ENCODE assay signal across 16 cellular contexts in the genomic region with DNA sequence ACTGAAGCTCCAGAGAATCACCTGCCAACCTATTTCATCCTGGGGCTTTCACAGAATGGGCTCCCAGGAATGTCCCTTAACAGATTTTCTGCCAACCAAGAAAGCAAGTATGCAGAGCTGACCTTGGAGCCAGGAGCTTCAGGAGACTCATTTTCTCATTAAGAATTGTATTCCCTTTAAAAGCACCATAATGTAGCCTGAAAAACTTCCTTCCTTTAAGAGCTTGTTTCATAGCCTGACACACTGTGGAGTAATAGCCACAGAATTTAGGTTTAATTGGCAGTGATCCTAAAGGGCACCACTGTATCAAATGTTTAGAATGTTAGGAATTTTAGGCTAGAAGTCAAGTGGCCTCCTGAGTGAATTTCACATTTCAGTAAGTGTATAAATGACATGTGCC.
DNase-seq lines count a peak whose midpoint lies in the region; ATAC-seq, FAIRE-seq and TF ChIP-seq lines count a peak whose summit lies in the region.
"Had no signal": no experiment of that assay in that cellular context is flagged by ENCODE, and none has a peak within 500 bp of the region (broad histone marks: within the 10 kb centered on the region; RNA-seq: fewer than 3 reads in every experiment).

No MANE protein-coding gene starts in this region.

- TF ChIP-seq CTCF in PC-3 (conservative IDR thresholded peaks at IDR 0.05; ENCODE audit: low read depth, low read length): no peak
- no peak for TF ChIP-seq CTCF in endothelial cell of umbilical vein (IDR thresholded peaks at IDR 0.05; ENCODE audit: extremely low read depth in 1 of 2, insufficient read depth in 1 of 2, low read depth in 1 of 2, low read length in 2 of 2)
- no peak for TF ChIP-seq CTCF in lower lobe of right lung (IDR thresholded peaks at IDR 0.05)
- TF ChIP-seq CTCF in progenitor cell of endocrine pancreas (IDR thresholded peaks at IDR 0.05; ENCODE audit: unreplicated experiment): no peak

- H3K27me3 Mint-ChIP-seq in progenitor cell of endocrine pancreas: no peaks in the 10 kb centered on the region
- peaks cover 9% of the 10 kb centered on the region for H3K27me3 Mint-ChIP-seq in stimulated activated memory B cell treated with anti-CD40 and anti-IgM and Interleukin-4, amounts not matched to agents 10 μg/mL and 1 μg/mL and 100 μg/mL, for 72 hours
- H3K27me3 Mint-ChIP-seq: activated CD4-positive, alpha-beta memory T cell treated with anti-CD3 and anti-CD28 coated beads for 36 hours had no signal

- H3K9me1 ChIP-seq in endothelial cell of umbilical vein (replicated peaks; ENCODE audit: control insufficient read depth, extremely low read depth, insufficient read depth, low read length): no peaks in the 10 kb centered on the region

- ATAC-seq in PC-3 (peak; percentile 91), lower lobe of right lung (peak; percentile 34 to 77)
- no peak for ATAC-seq in stimulated activated memory B cell treated with anti-CD40 and anti-IgM and Interleukin-4, amounts not matched to agents 10 μg/mL and 1 μg/mL and 100 μg/mL, for 72 hours

- FAIRE-seq in endothelial cell of umbilical vein (lab: Jason Lieb, UNC): no peak
- FAIRE-seq: frontal cortex, small intestine had no signal

- TF ChIP-seq POLR2A in endothelial cell of umbilical vein (IDR thresholded peaks at IDR 0.05; ENCODE audit: low read depth, low read length): no peak

- CTCF ChIA-PET in PC-3 (lab: Charles Lee): no interaction called here
- CTCF ChIA-PET in endothelial cell of umbilical vein (lab: Charles Lee): interaction anchor here (0.6 to 2.7 kb wide), 11 partner anchors 9 to 150 kb away, joined by 3 to 12 read pairs (median 4); no protein-coding TSS in a partner anchor

- H3K79me2 ChIP-seq in PC-3 (ENCODE audit: low read length): no peaks in the 10 kb centered on the region
- H3K79me2 ChIP-seq in endothelial cell of umbilical vein (ENCODE audit: control insufficient read depth, insufficient read depth, low read length): no peaks in the 10 kb centered on the region

- H3K27ac ChIP-seq in PC-3 (ENCODE audit: low read length) (peak overlapping the region; percentile 65), endothelial cell of umbilical vein (ENCODE audit: insufficient read depth, low read depth, low read length) (no peak overlapping the region), lower lobe of right lung (no peak overlapping the region)
- H3K27ac ChIP-seq: vagina had no signal

- H2AFZ ChIP-seq in PC-3 (ENCODE audit: low read length) (no peak overlapping the region), endothelial cell of umbilical vein (ENCODE audit: low read depth, low read length) (no peak overlapping the region)

- BruUV-seq in PC-3 (replicated peaks; lab: Mats Ljungman, UMichigan) (no TSS peak), endothelial cell of umbilical vein (replicated peaks; lab: Mats Ljungman, UMichigan) (no TSS peak)

- POLR2A ChIA-PET in PC-3 (lab: Charles Lee; ENCODE audit: unreplicated experiment) (no interaction called here), endothelial cell of umbilical vein (lab: Charles Lee) (no interaction called here)

- H3K9me3 ChIP-seq in PC-3 (ENCODE audit: low read length) (no peaks in the 10 kb centered on the region), endothelial cell of umbilical vein (replicated peaks; ENCODE audit: control insufficient read depth, insufficient read depth, low read length) (no peaks in the 10 kb centered on the region), lower lobe of right lung (no peaks in the 10 kb centered on the region)
- H3K9me3 ChIP-seq: vagina had no signal

- H3F3A ChIP-seq in PC-3 (ENCODE audit: low read length, unreplicated experiment): peaks cover 4% of the 10 kb centered on the region

- no peak overlapping the region for H3K9ac ChIP-seq in PC-3 (ENCODE audit: low read length)
- no peak overlapping the region for H3K9ac ChIP-seq in endothelial cell of umbilical vein (replicated peaks; ENCODE audit: extremely low read depth, insufficient read depth, low read length)

- H3K4me2 ChIP-seq in PC-3 (ENCODE audit: low read length): peak overlapping the region; percentile 33
- no peak overlapping the region for H3K4me2 ChIP-seq in endothelial cell of umbilical vein (ENCODE audit: insufficient read depth, low read length)

- no peak overlapping the region for H3K4me3 ChIP-seq in PC-3 (ENCODE audit: low read length)
- no peak overlapping the region for H3K4me3 ChIP-seq in endothelial cell of umbilical vein (replicated peaks in 1 of 3; ENCODE audit: insufficient read depth in 1 of 3, low read depth in 1 of 3, low read length in 3 of 3)
- H3K4me3 ChIP-seq in lower lobe of right lung: no peak overlapping the region
- H3K4me3 ChIP-seq: vagina had no signal

- dilution Hi-C loops in endothelial cell of umbilical vein (cut with MboI; ENCODE audit: extremely low pct_ligation_motif_present, low sequenced_read_pairs): no loop called here

- H3K27me3 ChIP-seq in PC-3 (ENCODE audit: low read length) (no peaks in the 10 kb centered on the region), endothelial cell of umbilical vein (ENCODE audit: control insufficient read depth in 2 of 2, insufficient read depth in 2 of 2, low read length in 2 of 2) (no peaks in the 10 kb centered on the region), lower lobe of right lung (ENCODE audit: low read depth) (no peaks in the 10 kb centered on the region)
- H3K27me3 ChIP-seq: vagina had no signal

- intact Hi-C loops in PC-3 (cut with micrococcal nuclease): no loop called here
- intact Hi-C loops in endothelial cell of umbilical vein (cut with micrococcal nuclease): no loop called here
- intact Hi-C loops in lower lobe of right lung (cut with DNase I): no loop called here

- H3K9me3 Mint-ChIP-seq in progenitor cell of endocrine pancreas (ENCODE audit: low read depth): peaks cover 11% of the 10 kb centered on the region
- no peaks in the 10 kb centered on the region for H3K9me3 Mint-ChIP-seq in stimulated activated memory B cell treated with anti-CD40 and anti-IgM and Interleukin-4, amounts not matched to agents 10 μg/mL and 1 μg/mL and 100 μg/mL, for 72 hours
- H3K9me3 Mint-ChIP-seq: activated CD4-positive, alpha-beta memory T cell treated with anti-CD3 and anti-CD28 coated beads for 36 hours had no signal

- H4K20me1 ChIP-seq in PC-3 (ENCODE audit: low read length): no peaks in the 10 kb centered on the region
- no peaks in the 10 kb centered on the region for H4K20me1 ChIP-seq in endothelial cell of umbilical vein (replicated peaks; ENCODE audit: control insufficient read depth, extremely low read depth, insufficient read depth, low read length)

- no peaks in the 10 kb centered on the region for H3K36me3 ChIP-seq in PC-3 (ENCODE audit: low read depth, low read length)
- no peaks in the 10 kb centered on the region for H3K36me3 ChIP-seq in endothelial cell of umbilical vein (ENCODE audit: control insufficient read depth in 2 of 2, extremely low read depth in 1 of 2, insufficient read depth in 2 of 2, low read length in 2 of 2)
- H3K36me3 ChIP-seq in lower lobe of right lung: no peaks in the 10 kb centered on the region
- H3K36me3 ChIP-seq: vagina had no signal

- H3K4me3 Mint-ChIP-seq in progenitor cell of endocrine pancreas (ENCODE audit: low read depth): no peak overlapping the region
- H3K4me3 Mint-ChIP-seq in stimulated activated memory B cell treated with anti-CD40 and anti-IgM and Interleukin-4, amounts not matched to agents 10 μg/mL and 1 μg/mL and 100 μg/mL, for 72 hours: no peak overlapping the region
- H3K4me3 Mint-ChIP-seq: activated CD4-positive, alpha-beta memory T cell treated with anti-CD3 and anti-CD28 coated beads for 36 hours; mesothelial cell of epicardium had no signal

- H3K4me1 ChIP-seq in PC-3 (ENCODE audit: insufficient read depth, low read length): peaks cover 26% of the 10 kb centered on the region
- no peaks in the 10 kb centered on the region for H3K4me1 ChIP-seq in endothelial cell of umbilical vein (ENCODE audit: control insufficient read depth, extremely low read depth, insufficient read depth, low read length)
- H3K4me1 ChIP-seq in lower lobe of right lung: no peaks in the 10 kb centered on the region
- H3K4me1 ChIP-seq: vagina had no signal

- 0 out of 2 replicates have a peak, but pooled peaks cover 4% of the 10 kb centered on the region for H3K9me2 ChIP-seq in PC-3 (replicated peaks; ENCODE audit: low read length)

- H3K4me1 Mint-ChIP-seq in progenitor cell of endocrine pancreas (ENCODE audit: low read depth): peaks cover 6% of the 10 kb centered on the region
- no peaks in the 10 kb centered on the region for H3K4me1 Mint-ChIP-seq in stimulated activated memory B cell treated with anti-CD40 and anti-IgM and Interleukin-4, amounts not matched to agents 10 μg/mL and 1 μg/mL and 100 μg/mL, for 72 hours

- DNase-seq in GM03348 (ENCODE audit: low spot score): peak; percentile 13
- DNase-seq in PC-3: peak; percentile 94
- peak; percentile 44 for DNase-seq in endothelial cell of umbilical vein (ENCODE audit: low read depth, low spot score)
- DNase-seq in lower lobe of right lung: no peak
- no peak for DNase-seq in progenitor cell of endocrine pancreas (ENCODE audit: low spot score, unreplicated experiment)
- DNase-seq in NCI-H510A (lab: John Stamatoyannopoulos, UW): no peak
- DNase-seq in NCI-H1436 (lab: John Stamatoyannopoulos, UW): no peak
- DNase-seq: activated CD4-positive, alpha-beta memory T cell treated with anti-CD3 and anti-CD28 coated beads for 36 hours; cortex of kidney; NCI-H1417 treated with DMSO at 0.1 percent for 48 hours; small intestine; stimulated activated naive CD4-positive, alpha-beta T cell treated with Interleukin-2 at 50 U/mL for 16 hours had no signal

- H3K27ac Mint-ChIP-seq in progenitor cell of endocrine pancreas: no peak overlapping the region
- no peak overlapping the region for H3K27ac Mint-ChIP-seq in stimulated activated memory B cell treated with anti-CD40 and anti-IgM and Interleukin-4, amounts not matched to agents 10 μg/mL and 1 μg/mL and 100 μg/mL, for 72 hours
- H3K27ac Mint-ChIP-seq: activated CD4-positive, alpha-beta memory T cell treated with anti-CD3 and anti-CD28 coated beads for 36 hours; mesothelial cell of epicardium had no signal

- H3K36me3 Mint-ChIP-seq in progenitor cell of endocrine pancreas (ENCODE audit: insufficient read depth): no peaks in the 10 kb centered on the region
- no peaks in the 10 kb centered on the region for H3K36me3 Mint-ChIP-seq in stimulated activated memory B cell treated with anti-CD40 and anti-IgM and Interleukin-4, amounts not matched to agents 10 μg/mL and 1 μg/mL and 100 μg/mL, for 72 hours
- H3K36me3 Mint-ChIP-seq: activated CD4-positive, alpha-beta memory T cell treated with anti-CD3 and anti-CD28 coated beads for 36 hours; mesothelial cell of epicardium had no signal

TF ChIP-seq in endothelial cell of umbilical vein, 7 proteins besides CTCF, POLR2A, EP300 and RAD21:
- TF ChIP-seq FOS (IDR thresholded peaks at IDR 0.05; ENCODE audit: borderline replicate concordance, insufficient read depth, low read length): peak; percentile 15
- no peak for TF ChIP-seq MYC (IDR thresholded peaks at IDR 0.05; ENCODE audit: low read depth, low read length)

Comparison
In these comparisons a context has a peak if more than half of its experiments do, and no peak if none do; other contexts are left out.
1. DNase-seq: peak in GM03348 (single experiment), PC-3 (single experiment) and endothelial cell of umbilical vein (single experiment); none in lower lobe of right lung (single experiment), progenitor cell of endocrine pancreas (single experiment), NCI-H510A (single experiment) and NCI-H1436 (single experiment).